12 cellular contexts compared by ENCODE assay signal in the genomic region with DNA sequence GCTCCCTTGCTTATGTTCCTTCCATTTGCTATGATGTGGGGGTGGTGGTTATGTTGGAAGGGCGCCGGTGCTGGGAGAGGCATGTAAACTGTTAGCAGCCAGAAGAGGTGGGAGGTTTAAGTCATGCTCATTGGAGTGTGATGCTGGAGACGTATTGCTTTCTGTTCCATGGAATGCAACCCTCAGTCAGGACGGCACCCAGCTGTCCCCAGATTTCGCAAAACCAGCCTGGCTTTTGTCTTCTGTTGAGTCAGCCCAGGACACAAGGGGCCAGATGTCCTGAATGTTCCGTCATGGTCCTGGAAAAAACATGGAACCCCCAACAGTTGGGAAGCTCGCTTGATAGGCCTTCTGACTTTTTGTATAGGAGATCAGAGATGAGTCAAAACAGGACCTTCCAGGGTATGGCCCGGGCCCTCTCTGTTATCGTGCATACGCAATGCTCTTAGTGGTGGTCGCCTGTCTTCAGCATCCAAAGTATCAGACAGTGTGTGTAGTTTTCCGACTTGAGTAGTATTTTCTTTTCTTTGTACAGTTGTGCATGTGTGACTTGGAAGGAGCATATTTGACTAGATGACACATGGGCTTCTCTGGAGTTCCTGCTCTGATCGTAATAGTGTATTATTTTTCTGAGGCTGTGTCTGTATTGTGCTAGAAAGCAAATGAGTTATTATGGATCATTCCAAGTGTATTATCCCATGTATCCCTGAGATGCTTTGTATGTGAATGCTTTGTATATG.
DNase-seq lines count a peak whose midpoint lies in the region; ATAC-seq and TF ChIP-seq lines count a peak whose summit lies in the region.
"Had no signal": no experiment of that assay in that cellular context is flagged by ENCODE, and none has a peak within 500 bp of the region (broad histone marks: within the 10 kb centered on the region; RNA-seq: fewer than 3 reads in every experiment).

No MANE protein-coding gene starts in this region.

- no peak for TF ChIP-seq CTCF in natural killer cell (IDR thresholded peaks at IDR 0.05)
- TF ChIP-seq CTCF in foreskin fibroblast (IDR thresholded peaks at IDR 0.05; ENCODE audit: low read depth, low read length): no peak
- TF ChIP-seq CTCF in nephron (IDR thresholded peaks at IDR 0.05; ENCODE audit: unreplicated experiment in 3 of 3): no peak

- H3K9me3 Mint-ChIP-seq in natural killer cell treated with Interleukin-12 subunit alpha and Interleukin-12 subunit beta and Interleukin-15 and Interleukin-18, amount 100 ng/mL, for 72 hours: no peaks in the 10 kb centered on the region
- no peaks in the 10 kb centered on the region for H3K9me3 Mint-ChIP-seq in natural killer cell
- no peaks in the 10 kb centered on the region for H3K9me3 Mint-ChIP-seq in nephron
- H3K9me3 Mint-ChIP-seq: activated naive CD8-positive, alpha-beta T cell treated with anti-CD3 and anti-CD28 coated beads, Interleukin-2, amount 10 ng/mL, durations not matched to agents 7 days and 5 days had no signal

- no peaks in the 10 kb centered on the region for H3K36me3 Mint-ChIP-seq in natural killer cell treated with Interleukin-12 subunit alpha and Interleukin-12 subunit beta and Interleukin-15 and Interleukin-18, amount 100 ng/mL, for 72 hours
- H3K36me3 Mint-ChIP-seq in natural killer cell (no peaks in the 10 kb centered on the region), nephron (ENCODE audit: low read depth) (no peaks in the 10 kb centered on the region)
- H3K36me3 Mint-ChIP-seq: activated naive CD8-positive, alpha-beta T cell treated with anti-CD3 and anti-CD28 coated beads, Interleukin-2, amount 10 ng/mL, durations not matched to agents 7 days and 5 days had no signal

- no peak for ATAC-seq in natural killer cell treated with Interleukin-12 subunit alpha and Interleukin-12 subunit beta and Interleukin-15 and Interleukin-18, amount 100 ng/mL, for 72 hours
- no peak for ATAC-seq in natural killer cell
- no peak for ATAC-seq in GM21528 (IDR thresholded peaks at IDR 0.05; ENCODE audit: low FRiP score, unreplicated experiment)

- no peak overlapping the region for H3K27ac Mint-ChIP-seq in natural killer cell treated with Interleukin-12 subunit alpha and Interleukin-12 subunit beta and Interleukin-15 and Interleukin-18, amount 100 ng/mL, for 72 hours
- H3K27ac Mint-ChIP-seq in natural killer cell: no peak overlapping the region
- H3K27ac Mint-ChIP-seq in nephron: peak overlapping the region in 2 of 3 experiments; percentile 11 to 62
- H3K27ac Mint-ChIP-seq: activated naive CD8-positive, alpha-beta T cell treated with anti-CD3 and anti-CD28 coated beads, Interleukin-2, amount 10 ng/mL, durations not matched to agents 7 days and 5 days had no signal

- no peak overlapping the region for H3K4me3 Mint-ChIP-seq in natural killer cell treated with Interleukin-12 subunit alpha and Interleukin-12 subunit beta and Interleukin-15 and Interleukin-18, amount 100 ng/mL, for 72 hours
- H3K4me3 Mint-ChIP-seq in natural killer cell (no peak overlapping the region), nephron (no peak overlapping the region)
- H3K4me3 Mint-ChIP-seq: activated naive CD8-positive, alpha-beta T cell treated with anti-CD3 and anti-CD28 coated beads, Interleukin-2, amount 10 ng/mL, durations not matched to agents 7 days and 5 days had no signal

- peak; percentile 35 for DNase-seq in natural killer cell treated with Interleukin-12 subunit alpha and Interleukin-12 subunit beta and Interleukin-15 and Interleukin-18, amount 100 ng/mL, for 72 hours (ENCODE audit: low spot score)
- DNase-seq in natural killer cell (no peak), foreskin fibroblast (peak; percentile 35 to 71), DMS153 (lab: John Stamatoyannopoulos, UW) (no peak), NCI-H1930 (lab: John Stamatoyannopoulos, UW) (no peak), NCI-H2196 (lab: John Stamatoyannopoulos, UW; ENCODE audit: unreplicated experiment) (no peak)
- DNase-seq: activated naive CD8-positive, alpha-beta T cell treated with anti-CD3 and anti-CD28 coated beads, Interleukin-2, amount 10 ng/mL, durations not matched to agents 7 days and 5 days; PC-9; stimulated activated CD4-positive, alpha-beta T cell treated with anti-CD3 and anti-CD28 coated beads, Interleukin-4, amount 100 ng/mL, for 4 hours; T-helper 9 cell had no signal

- peaks cover 0 to 3% of the 10 kb centered on the region in 2 donors for H3K4me1 Mint-ChIP-seq in natural killer cell treated with Interleukin-12 subunit alpha and Interleukin-12 subunit beta and Interleukin-15 and Interleukin-18, amount 100 ng/mL, for 72 hours (ENCODE audit: low read depth in 2 of 2)
- H3K4me1 Mint-ChIP-seq in natural killer cell (peaks cover 4 to 7% of the 10 kb centered on the region in 2 donors), nephron (peaks cover 24% of the 10 kb centered on the region)
- H3K4me1 Mint-ChIP-seq: activated naive CD8-positive, alpha-beta T cell treated with anti-CD3 and anti-CD28 coated beads, Interleukin-2, amount 10 ng/mL, durations not matched to agents 7 days and 5 days had no signal

- no peak overlapping the region for H3K4me3 ChIP-seq in foreskin fibroblast (ENCODE audit: low read depth in 1 of 2, low read length in 2 of 2)
- H3K4me3 ChIP-seq: PC-9 had no signal

- H3K27me3 Mint-ChIP-seq in natural killer cell treated with Interleukin-12 subunit alpha and Interleukin-12 subunit beta and Interleukin-15 and Interleukin-18, amount 100 ng/mL, for 72 hours: no peaks in the 10 kb centered on the region
- no peaks in the 10 kb centered on the region for H3K27me3 Mint-ChIP-seq in natural killer cell (ENCODE audit: low read depth in 2 of 2)
- peaks cover 8% of the 10 kb centered on the region for H3K27me3 Mint-ChIP-seq in nephron (ENCODE audit: low read depth)
- H3K27me3 Mint-ChIP-seq: activated naive CD8-positive, alpha-beta T cell treated with anti-CD3 and anti-CD28 coated beads, Interleukin-2, amount 10 ng/mL, durations not matched to agents 7 days and 5 days had no signal

- intact Hi-C loops in natural killer cell (cut with micrococcal nuclease): no loop called here

Comparison
In these comparisons a context has a peak if more than half of its experiments do, and no peak if none do; other contexts are left out.
1. DNase-seq: peak in natural killer cell treated with Interleukin-12 subunit alpha and Interleukin-12 subunit beta and Interleukin-15 and Interleukin-18, amount 100 ng/mL, for 72 hours (single experiment) and foreskin fibroblast (2 of 2); none in natural killer cell (single experiment), DMS153 (single experiment), NCI-H1930 (0 of 2) and NCI-H2196 (single experiment).
2. H3K27ac Mint-ChIP-seq: peak in nephron (2 of 3); none in natural killer cell treated with Interleukin-12 subunit alpha and Interleukin-12 subunit beta and Interleukin-15 and Interleukin-18, amount 100 ng/mL, for 72 hours (0 of 2) and natural killer cell (0 of 2).